In the genomic region with DNA sequence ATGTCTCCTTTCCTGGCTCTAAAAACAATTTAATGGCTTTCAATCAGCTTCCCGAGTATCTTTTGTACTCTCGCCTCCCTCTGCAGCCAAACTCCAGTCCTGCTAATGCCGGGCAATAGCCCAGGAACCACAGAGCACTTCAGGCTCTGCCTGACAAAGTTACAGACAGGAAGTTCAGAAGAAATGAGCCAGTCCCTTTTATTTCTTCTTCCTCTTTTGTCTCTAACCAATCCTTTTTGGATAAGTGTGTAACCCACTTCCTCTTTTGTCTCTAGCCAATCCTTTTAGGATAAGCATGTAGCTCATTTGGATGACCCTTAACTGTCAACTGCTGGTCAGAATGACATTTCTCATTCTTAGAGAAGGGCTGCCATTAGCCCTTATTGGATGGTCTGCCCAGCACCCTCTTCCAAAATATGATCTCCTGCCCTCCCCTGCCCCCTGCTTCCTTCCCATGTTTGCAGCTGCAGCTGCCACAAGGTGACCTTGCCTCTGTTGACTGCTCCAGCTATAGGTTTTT, we compare ENCODE assay signal across 9 cellular contexts. TPM values are rescaled to one million over a fixed set of nuclear protein-coding genes. Genes with fewer than 3 reads are reported as not detected.
DNase-seq lines count a peak whose midpoint lies in the region; ATAC-seq, FAIRE-seq and TF ChIP-seq lines count a peak whose summit lies in the region.
"Had no signal": no experiment of that assay in that cellular context is flagged by ENCODE, and none has a peak within 500 bp of the region (broad histone marks: within the 10 kb centered on the region; RNA-seq: fewer than 3 reads in every experiment).

No MANE protein-coding gene starts in this region.

- no peak overlapping the region for H3K4me3 Mint-ChIP-seq in natural killer cell treated with Interleukin-12 subunit alpha and Interleukin-12 subunit beta and Interleukin-15 and Interleukin-18, amount 100 ng/mL, for 72 hours

- no peak for TF ChIP-seq CTCF in choroid plexus epithelial cell (conservative IDR thresholded peaks at IDR 0.05; ENCODE audit: low read depth, low read length)
- no peak for TF ChIP-seq CTCF in foreskin keratinocyte (conservative IDR thresholded peaks at IDR 0.05)

- no peaks in the 10 kb centered on the region for H3K27me3 Mint-ChIP-seq in natural killer cell treated with Interleukin-12 subunit alpha and Interleukin-12 subunit beta and Interleukin-15 and Interleukin-18, amount 100 ng/mL, for 72 hours

- H3K4me1 Mint-ChIP-seq in natural killer cell treated with Interleukin-12 subunit alpha and Interleukin-12 subunit beta and Interleukin-15 and Interleukin-18, amount 100 ng/mL, for 72 hours (ENCODE audit: low read depth in 2 of 2), result peaks cover 7% of the 10 kb centered on the region in 2 donors

- DNase-seq in AG20443 (ENCODE audit: low spot score), result peak; percentile 62
- no peak for DNase-seq in GM19239 (ENCODE audit: insufficient read length, low spot score)
- DNase-seq in NCI-H2196 (lab: John Stamatoyannopoulos, UW; ENCODE audit: unreplicated experiment), result peak; percentile 32
- DNase-seq in choroid plexus epithelial cell (ENCODE audit: low read depth), result peak; percentile 65
- no peak for DNase-seq in natural killer cell treated with Interleukin-12 subunit alpha and Interleukin-12 subunit beta and Interleukin-15 and Interleukin-18, amount 100 ng/mL, for 72 hours (ENCODE audit: low spot score)
- DNase-seq in NCI-H345 (lab: John Stamatoyannopoulos, UW), result no peak
- no peak for DNase-seq in foreskin keratinocyte
- DNase-seq in NCI-H1417 treated with DMSO at 0.1 percent for 48 hours (lab: John Stamatoyannopoulos, UW), result no peak

- H3K9me3 Mint-ChIP-seq in natural killer cell treated with Interleukin-12 subunit alpha and Interleukin-12 subunit beta and Interleukin-15 and Interleukin-18, amount 100 ng/mL, for 72 hours, result no peaks in the 10 kb centered on the region

- peak overlapping the region; percentile 22 to 73 for H3K27ac Mint-ChIP-seq in natural killer cell treated with Interleukin-12 subunit alpha and Interleukin-12 subunit beta and Interleukin-15 and Interleukin-18, amount 100 ng/mL, for 72 hours

- peak; percentile 48 for FAIRE-seq in GM19239 (lab: Jason Lieb, UNC)
- FAIRE-seq: bronchial epithelial cell had no signal

- H3K4me3 ChIP-seq in choroid plexus epithelial cell (ENCODE audit: low read depth, low read length), result no peak overlapping the region

- no peaks in the 10 kb centered on the region for H3K4me1 ChIP-seq in foreskin keratinocyte

- no peaks in the 10 kb centered on the region for H3K36me3 Mint-ChIP-seq in natural killer cell treated with Interleukin-12 subunit alpha and Interleukin-12 subunit beta and Interleukin-15 and Interleukin-18, amount 100 ng/mL, for 72 hours

- H3K27ac ChIP-seq in foreskin keratinocyte, result no peak overlapping the region

- no peaks in the 10 kb centered on the region for H3K27me3 ChIP-seq in foreskin keratinocyte

- ATAC-seq in natural killer cell treated with Interleukin-12 subunit alpha and Interleukin-12 subunit beta and Interleukin-15 and Interleukin-18, amount 100 ng/mL, for 72 hours, result peak in 1 of 2 donors; percentile 58
- ATAC-seq in foreskin keratinocyte, result no peak

RNA-seq across cellular contexts. Expression of gene DOP1B, which starts 6.4 kb away (rescaled TPM):
- total RNA-seq in natural killer cell treated with Interleukin-12 subunit alpha and Interleukin-12 subunit beta and Interleukin-15 and Interleukin-18, amount 100 ng/mL, for 72 hours, result 10 to 100 TPM in 1 of 2 donors, 1 to 10 TPM in 1; 8.9 to 16.3 TPM
- total RNA-seq in foreskin keratinocyte, result 3.0 and 4.2 TPM in 2 replicates
- polyA plus RNA-seq in foreskin keratinocyte, result 0.74 and 0.90 TPM in 2 replicates

RNA-seq across cellular contexts. Expression of gene CBR3, which starts 15.4 kb away (rescaled TPM):
- total RNA-seq in natural killer cell treated with Interleukin-12 subunit alpha and Interleukin-12 subunit beta and Interleukin-15 and Interleukin-18, amount 100 ng/mL, for 72 hours, result 1 to 10 TPM; 4.5 to 6.5 TPM
- total RNA-seq in foreskin keratinocyte, result 6.2 and 7.9 TPM in 2 replicates
- 8.2 and 9.8 TPM in 2 replicates for polyA plus RNA-seq in foreskin keratinocyte

Comparison
In these comparisons a context has a peak if more than half of its experiments do, and no peak if none do; other contexts are left out.
1. DNase-seq: peak in AG20443 (single experiment), NCI-H2196 (single experiment) and choroid plexus epithelial cell (single experiment); none in GM19239 (single experiment), natural killer cell treated with Interleukin-12 subunit alpha and Interleukin-12 subunit beta and Interleukin-15 and Interleukin-18, amount 100 ng/mL, for 72 hours (single experiment), NCI-H345 (single experiment), foreskin keratinocyte (0 of 2) and NCI-H1417 treated with DMSO at 0.1 percent for 48 hours (single experiment).